In genomic region chr9:125850763-125851162, GRCh38 we compare ENCODE assay signal across 20 cellular contexts.
DNase-seq lines count a peak whose midpoint lies in the region; ATAC-seq and TF ChIP-seq lines count a peak whose summit lies in the region.
"Had no signal": no experiment of that assay in that cellular context is flagged by ENCODE, and none has a peak within 500 bp of the region (broad histone marks: within the 10 kb centered on the region; RNA-seq: fewer than 3 reads in every experiment).

No MANE protein-coding gene starts in this region.

- peaks cover 3% of the 10 kb centered on the region for H3K4me1 Mint-ChIP-seq in activated CD4-positive, alpha-beta T cell treated with anti-CD3 and anti-CD28 coated beads, Interleukin-2, amount 10 ng/mL, durations not matched to agents 7 days and 5 days

- H3K4me3 ChIP-seq in fibroblast of villous mesenchyme (ENCODE audit: low read depth, low read length), result no peak overlapping the region
- H3K4me3 ChIP-seq in prostate gland, result no peak overlapping the region
- H3K4me3 ChIP-seq in vagina, result no peak overlapping the region
- H3K4me3 ChIP-seq: spleen, tibial artery had no signal

- H3K27ac ChIP-seq in prostate gland (no peak overlapping the region), vagina (no peak overlapping the region)
- H3K27ac ChIP-seq: RWPE1, spleen, tibial artery had no signal

- H3K4me1 ChIP-seq in prostate gland (replicated peaks), result no peaks in the 10 kb centered on the region
- peaks cover 8% of the 10 kb centered on the region for H3K4me1 ChIP-seq in vagina
- H3K4me1 ChIP-seq: tibial artery had no signal

- DNase-seq in NCI-H1694 (lab: John Stamatoyannopoulos, UW) (peak; percentile 5), NCI-H1694 treated with DMSO at 0.1 percent for 48 hours (lab: John Stamatoyannopoulos, UW) (no peak), NCI-H1092 treated with DMSO at 0.1 percent for 48 hours (lab: John Stamatoyannopoulos, UW) (peak; percentile 38), fibroblast of villous mesenchyme (ENCODE audit: low read depth) (peak; percentile 27), prostate gland (ENCODE audit: low spot score) (peak; percentile 8), vagina (ENCODE audit: extremely low spot score in 2 of 2) (no peak)
- DNase-seq in activated CD4-positive, alpha-beta T cell treated with anti-CD3 and anti-CD28 coated beads, Interleukin-2, amount 10 ng/mL, durations not matched to agents 7 days and 5 days, result no peak
- DNase-seq: activated CD4-positive, alpha-beta memory T cell treated with anti-CD3 and anti-CD28 coated beads for 36 hours; activated CD4-positive, CD25-positive, alpha-beta regulatory T cell; activated naive CD8-positive, alpha-beta T cell treated with anti-CD3 and anti-CD28 coated beads, Interleukin-2, amount 10 ng/mL, durations not matched to agents 7 days and 5 days; MV-4-11; NCI-H2081 treated with DMSO at 0.1 percent for 48 hours; NCI-H510A treated with DMSO at 0.1 percent for 48 hours; spleen; stimulated activated CD4-positive, alpha-beta T cell treated with anti-CD3 and anti-CD28 coated beads, Interleukin-4, amount 100 ng/mL, for 1 hour; tibial artery had no signal

- no peak overlapping the region for H3K27ac Mint-ChIP-seq in activated CD4-positive, alpha-beta T cell treated with anti-CD3 and anti-CD28 coated beads, Interleukin-2, amount 10 ng/mL, durations not matched to agents 7 days and 5 days
- H3K27ac Mint-ChIP-seq: activated CD4-positive, alpha-beta memory T cell treated with anti-CD3 and anti-CD28 coated beads for 36 hours; activated naive CD8-positive, alpha-beta T cell treated with anti-CD3 and anti-CD28 coated beads, Interleukin-2, amount 10 ng/mL, durations not matched to agents 7 days and 5 days; B cell; stimulated activated naive CD8-positive, alpha-beta T cell treated with anti-CD3 and anti-CD28 coated beads, Interleukin-15, Interleukin-2, amounts not matched to agents 100 ng/mL and 50 ng/mL, for 24 hours had no signal

- ATAC-seq in HG02852 (IDR thresholded peaks at IDR 0.05; ENCODE audit: unreplicated experiment), result no peak

- 35% methylated on average over 1 of the region's 1 CpG for WGBS in prostate gland

- no peak for TF ChIP-seq POLR2A in prostate gland (IDR thresholded peaks at IDR 0.05)
- TF ChIP-seq POLR2A in vagina (IDR thresholded peaks at IDR 0.05), result no peak

- H3K9me3 ChIP-seq in prostate gland (no peaks in the 10 kb centered on the region), vagina (no peaks in the 10 kb centered on the region)
- H3K9me3 ChIP-seq: tibial artery had no signal

- CTCF ChIA-PET in activated CD4-positive, alpha-beta T cell treated with anti-CD3 and anti-CD28 coated beads, Interleukin-2, amount 10 ng/mL, durations not matched to agents 7 days and 5 days (lab: Charles Lee), result no interaction called here

- POLR2A ChIA-PET in activated CD4-positive, alpha-beta T cell treated with anti-CD3 and anti-CD28 coated beads, Interleukin-2, amount 10 ng/mL, durations not matched to agents 7 days and 5 days (lab: Charles Lee), result no interaction called here

- no peak for TF ChIP-seq CTCF in fibroblast of villous mesenchyme (IDR thresholded peaks at IDR 0.05; ENCODE audit: insufficient read depth, low read depth, low read length)
- TF ChIP-seq CTCF in prostate gland (IDR thresholded peaks at IDR 0.05), result no peak
- TF ChIP-seq CTCF in vagina (IDR thresholded peaks at IDR 0.05), result no peak

- H3K27me3 ChIP-seq in prostate gland (replicated peaks; ENCODE audit: insufficient read depth) (no peaks in the 10 kb centered on the region), vagina (no peaks in the 10 kb centered on the region)
- H3K27me3 ChIP-seq: spleen, tibial artery had no signal

- intact Hi-C loops in prostate gland (cut with DNase I) (no loop called here), vagina (cut with DNase I) (no loop called here)

- H3K36me3 Mint-ChIP-seq in activated CD4-positive, alpha-beta T cell treated with anti-CD3 and anti-CD28 coated beads, Interleukin-2, amount 10 ng/mL, durations not matched to agents 7 days and 5 days (ENCODE audit: low read depth), result no peaks in the 10 kb centered on the region

- no peaks in the 10 kb centered on the region for H3K27me3 Mint-ChIP-seq in activated CD4-positive, alpha-beta T cell treated with anti-CD3 and anti-CD28 coated beads, Interleukin-2, amount 10 ng/mL, durations not matched to agents 7 days and 5 days
- H3K27me3 Mint-ChIP-seq: activated CD4-positive, alpha-beta memory T cell treated with anti-CD3 and anti-CD28 coated beads for 36 hours; activated naive CD8-positive, alpha-beta T cell treated with anti-CD3 and anti-CD28 coated beads, Interleukin-2, amount 10 ng/mL, durations not matched to agents 7 days and 5 days; B cell; stimulated activated naive CD8-positive, alpha-beta T cell treated with anti-CD3 and anti-CD28 coated beads, Interleukin-15, Interleukin-2, amounts not matched to agents 100 ng/mL and 50 ng/mL, for 24 hours had no signal

- H3K9me3 Mint-ChIP-seq in activated CD4-positive, alpha-beta T cell treated with anti-CD3 and anti-CD28 coated beads, Interleukin-2, amount 10 ng/mL, durations not matched to agents 7 days and 5 days, result no peaks in the 10 kb centered on the region
- H3K9me3 Mint-ChIP-seq: activated CD4-positive, alpha-beta memory T cell treated with anti-CD3 and anti-CD28 coated beads for 36 hours; activated naive CD8-positive, alpha-beta T cell treated with anti-CD3 and anti-CD28 coated beads, Interleukin-2, amount 10 ng/mL, durations not matched to agents 7 days and 5 days; stimulated activated naive CD8-positive, alpha-beta T cell treated with anti-CD3 and anti-CD28 coated beads, Interleukin-15, Interleukin-2, amounts not matched to agents 100 ng/mL and 50 ng/mL, for 24 hours had no signal

- H3K36me3 ChIP-seq in prostate gland (no peaks in the 10 kb centered on the region), vagina (no peaks in the 10 kb centered on the region)
- H3K36me3 ChIP-seq: spleen, tibial artery had no signal

- no peak overlapping the region for H3K4me3 Mint-ChIP-seq in activated CD4-positive, alpha-beta T cell treated with anti-CD3 and anti-CD28 coated beads, Interleukin-2, amount 10 ng/mL, durations not matched to agents 7 days and 5 days
- H3K4me3 Mint-ChIP-seq: activated CD4-positive, alpha-beta memory T cell treated with anti-CD3 and anti-CD28 coated beads for 36 hours; activated naive CD8-positive, alpha-beta T cell treated with anti-CD3 and anti-CD28 coated beads, Interleukin-2, amount 10 ng/mL, durations not matched to agents 7 days and 5 days; B cell; stimulated activated naive CD8-positive, alpha-beta T cell treated with anti-CD3 and anti-CD28 coated beads, Interleukin-15, Interleukin-2, amounts not matched to agents 100 ng/mL and 50 ng/mL, for 24 hours had no signal

Comparison
In these comparisons a context has a peak if more than half of its experiments do, and no peak if none do; other contexts are left out.
1. DNase-seq: peak in NCI-H1694 (single experiment), NCI-H1092 treated with DMSO at 0.1 percent for 48 hours (single experiment), fibroblast of villous mesenchyme (single experiment) and prostate gland (single experiment); none in NCI-H1694 treated with DMSO at 0.1 percent for 48 hours (single experiment), activated CD4-positive, alpha-beta T cell treated with anti-CD3 and anti-CD28 coated beads, Interleukin-2, amount 10 ng/mL, durations not matched to agents 7 days and 5 days (single experiment) and vagina (0 of 2).